Comparison of ENCODE assay signal across 8 cellular contexts in genomic region chr5:112174959-112175594, GRCh38.
DNase-seq lines count a peak whose midpoint lies in the region; ATAC-seq and TF ChIP-seq lines count a peak whose summit lies in the region.

No MANE protein-coding gene starts in this region.

- no peaks in the 10 kb centered on the region for H3K9me2 ChIP-seq in SK-N-SH

- CTCF ChIA-PET in SK-N-SH (lab: Yijun Ruan, JAX) = interaction anchor here (0.6 to 8.1 kb wide), 24 partner anchors 9 to 1018 kb away, joined by 3 to 149 read pairs (median 4); partner anchors contain the start of gene EPB41L4A

- TF ChIP-seq CTCF in GM12872 (IDR thresholded peaks at IDR 0.05; ENCODE audit: insufficient read depth, low read depth, low read length) = peak; percentile 61
- TF ChIP-seq CTCF in SK-N-SH (IDR thresholded peaks at IDR 0.05) = peak; percentile 81

- no peaks in the 10 kb centered on the region for H4K20me1 ChIP-seq in SK-N-SH (ENCODE audit: insufficient read depth)

- TF ChIP-seq EP300 in SK-N-SH (IDR thresholded peaks at IDR 0.05; ENCODE audit: borderline replicate concordance in 1 of 2, low read depth in 1 of 2, low read length in 1 of 2) = no peak

- peak overlapping the region; percentile 22 for H3K4me3 ChIP-seq in ACC112 (ENCODE audit: low read depth, low read length)
- H3K4me3 ChIP-seq in SK-N-SH (ENCODE audit: low read depth in 2 of 2, low read length in 1 of 2) = peak overlapping the region; percentile 17 to 31; a peak in 1 of 4 replicates

- H3K27me3 ChIP-seq in ACC112 (ENCODE audit: insufficient read depth, low read length) (no peaks in the 10 kb centered on the region), SK-N-SH (ENCODE audit: insufficient read depth) (no peaks in the 10 kb centered on the region)

- DNase-seq in MV-4-11 (lab: John Stamatoyannopoulos, UW) (peak; percentile 18), SK-N-SH (peak; percentile 67), dermis microvascular lymphatic vessel endothelial cell (ENCODE audit: low read depth in 2 of 2) (peak; percentile 37 to 59), medulla oblongata (ENCODE audit: extremely low spot score) (peak; percentile 75), epidermal melanocyte (ENCODE audit: insufficient read length, low spot score) (no peak)

- 24% methylated on average over 8 of the region's 8 CpGs for WGBS in SK-N-SH (ENCODE audit: low lambda C conversion rate)

- no peaks in the 10 kb centered on the region; the same call in 1 of the 2 replicates for H3K9me3 ChIP-seq in SK-N-SH

- H3K27ac ChIP-seq in ACC112 (ENCODE audit: low read depth, low read length) (no peak overlapping the region), SK-N-SH (ENCODE audit: low read depth in 2 of 2, low read length in 1 of 2) (no peak overlapping the region)

- H2AFZ ChIP-seq in ACC112 (ENCODE audit: low read length, unreplicated experiment) (peak overlapping the region; percentile 97), SK-N-SH (ENCODE audit: low read depth) (peak overlapping the region; percentile 82; the same call in 1 of the 2 replicates)

- POLR2A ChIA-PET in SK-N-SH (lab: Yijun Ruan, JAX) = no interaction called here

- H3K36me3 ChIP-seq in ACC112 (ENCODE audit: insufficient read depth, low read length) (no peaks in the 10 kb centered on the region), SK-N-SH (replicated peaks in 1 of 2; ENCODE audit: control insufficient read depth in 1 of 2, insufficient read depth in 2 of 2, low read length in 1 of 2) (no peaks in the 10 kb centered on the region)

- H3K4me2 ChIP-seq in SK-N-SH = peak overlapping the region; percentile 56

- H3K4me1 ChIP-seq in ACC112 (ENCODE audit: control insufficient read depth, insufficient read depth, low read length, unreplicated experiment) (no peaks in the 10 kb centered on the region), SK-N-SH (ENCODE audit: control insufficient read depth in 1 of 2, insufficient read depth in 2 of 2, low read depth in 1 of 2, low read length in 1 of 2) (peaks cover 0 to 2% of the 10 kb centered on the region in 2 experiments; a peak in 1 of 4 replicates)

- H3K79me2 ChIP-seq in ACC112 (ENCODE audit: control insufficient read depth, insufficient read depth, low read length, unreplicated experiment) (no peaks in the 10 kb centered on the region), SK-N-SH (ENCODE audit: insufficient read depth) (no peaks in the 10 kb centered on the region)

- peak; percentile 80 for TF ChIP-seq RAD21 in SK-N-SH (IDR thresholded peaks at IDR 0.05; ENCODE audit: low read length)

- H3F3A ChIP-seq in SK-N-SH (replicated peaks; ENCODE audit: insufficient read depth) = no peaks in the 10 kb centered on the region

- peak; percentile 80 for ATAC-seq in HG02571 (IDR thresholded peaks at IDR 0.05; ENCODE audit: unreplicated experiment)

- H3K9ac ChIP-seq in SK-N-SH = no peak overlapping the region

TF ChIP-seq in SK-N-SH, 30 proteins besides CTCF, POLR2A, EP300 and RAD21:
- TF ChIP-seq MXI1 (IDR thresholded peaks at IDR 0.05; ENCODE audit: low read depth, low read length) (no peak), ELF1 (IDR thresholded peaks at IDR 0.05) (no peak), MEF2A (IDR thresholded peaks at IDR 0.05; ENCODE audit: borderline replicate concordance, low read depth) (no peak), SMC3 (IDR thresholded peaks at IDR 0.05; ENCODE audit: low read depth, low read length) (peak; percentile 61), TEAD4 (IDR thresholded peaks at IDR 0.05; ENCODE audit: borderline replicate concordance, insufficient read depth) (no peak), PBX3 (IDR thresholded peaks at IDR 0.05) (no peak), FOXM1 (IDR thresholded peaks at IDR 0.05; ENCODE audit: low read depth) (no peak), REST (IDR thresholded peaks at IDR 0.05; ENCODE audit: low read depth, low read length) (no peak), NRF1 (IDR thresholded peaks at IDR 0.05; ENCODE audit: low read depth, low read length) (no peak), RXRA (IDR thresholded peaks at IDR 0.05; ENCODE audit: borderline replicate concordance, low read depth) (no peak), USF1 (IDR thresholded peaks at IDR 0.05; ENCODE audit: borderline replicate concordance, low read depth) (no peak), RFX5 (IDR thresholded peaks at IDR 0.05; ENCODE audit: low read length) (peak; percentile 47; the same call in 1 of the 2 replicates)
